In the genomic region with DNA sequence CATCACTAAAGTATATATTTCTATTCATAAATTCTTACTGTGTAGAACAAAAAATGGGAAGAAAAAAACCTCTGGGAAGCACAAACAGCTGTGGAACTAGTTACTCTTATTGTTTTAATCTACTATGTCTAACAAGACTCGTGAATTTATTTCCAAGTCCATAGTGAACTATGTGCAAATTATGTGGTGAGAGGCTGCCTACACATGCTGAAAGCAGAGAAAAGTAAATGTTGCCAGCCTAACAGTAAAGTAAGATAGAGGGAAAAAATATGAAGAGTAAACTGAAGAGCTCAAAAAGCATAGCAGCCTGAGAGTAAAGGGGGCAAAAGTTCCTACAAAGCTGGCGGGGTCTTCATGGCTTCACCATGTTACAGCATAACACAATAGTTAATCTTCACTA, we compare ENCODE assay signal across 11 cellular contexts. TPM values are rescaled to one million over a fixed set of nuclear protein-coding genes. Genes with fewer than 3 reads are reported as not detected.
DNase-seq lines count a peak whose midpoint lies in the region; FAIRE-seq and TF ChIP-seq lines count a peak whose summit lies in the region.
"Had no signal": no experiment of that assay in that cellular context is flagged by ENCODE, and none has a peak within 500 bp of the region (broad histone marks: within the 10 kb centered on the region; RNA-seq: fewer than 3 reads in every experiment).

No MANE protein-coding gene starts in this region.

- H2BK5ac ChIP-seq in H1 (ENCODE audit: low read depth, low read length) (no peak overlapping the region), trophoblast cell (ENCODE audit: low read depth, low read length, poor library complexity) (no peak overlapping the region)

- TF ChIP-seq POLR2A in H1 (IDR thresholded peaks at IDR 0.05; ENCODE audit: control extremely low read depth in 1 of 2, low read depth in 2 of 2, low read length in 2 of 2): no peak

- H2BK15ac ChIP-seq in H1 (ENCODE audit: low read length): no peak overlapping the region

- H3K4me3 ChIP-seq in OCI-LY7 (ENCODE audit: low read depth, low read length, poor library complexity, severe bottlenecking): peak overlapping the region; percentile 94
- H3K4me3 ChIP-seq in H1 (ENCODE audit: extremely low read depth in 1 of 4, insufficient read depth in 2 of 4, low read depth in 3 of 4, low read length in 4 of 4): peak overlapping the region in 1 of 4 experiments; percentile 98; a peak in 3 of 8 replicates
- H3K4me3 ChIP-seq in trophoblast cell (ENCODE audit: low read depth, low read length): no peak overlapping the region
- H3K4me3 ChIP-seq: testis had no signal

- no peaks in the 10 kb centered on the region for H3K9me2 ChIP-seq in OCI-LY7 (ENCODE audit: insufficient read depth, low read length)

- H3K9ac ChIP-seq in H1 (replicated peaks in 1 of 4; ENCODE audit: extremely low read depth in 1 of 4, low read depth in 3 of 4, low read length in 3 of 4) (no peak overlapping the region; a peak in 1 of 7 replicates), trophoblast cell (ENCODE audit: low read length) (no peak overlapping the region)

- no peak for TF ChIP-seq EP300 in H1 (IDR thresholded peaks at IDR 0.05; ENCODE audit: borderline replicate concordance in 1 of 2, low read depth in 2 of 2, low read length in 2 of 2)

- TF ChIP-seq RAD21 in H1 (IDR thresholded peaks at IDR 0.05 in 1 of 2, conservative IDR thresholded peaks at IDR 0.05 in 1 of 2; ENCODE audit: low read depth in 2 of 2, low read length in 2 of 2): no peak

- H3K4me3 Mint-ChIP-seq in T-helper 1 cell treated with Interleukin-12 subunit alpha and Interleukin-12 subunit beta and Interleukin-4 antibody, amounts not matched to agents 30 μg/mL and 1 μg/mL, for 36 hours: peak overlapping the region; percentile 72

- H2AK5ac ChIP-seq in H1 (ENCODE audit: low read depth, low read length): no peak overlapping the region
- no peak overlapping the region for H2AK5ac ChIP-seq in trophoblast cell (ENCODE audit: low read length)

- CTCF ChIA-PET in OCI-LY7 (lab: Charles Lee; ENCODE audit: unreplicated experiment): interaction anchor here (0.9 to 1.1 kb wide), 2 partner anchors 16 to 180 kb away, joined by 3 to 4 read pairs; no protein-coding TSS in a partner anchor
- CTCF ChIA-PET in H1 (lab: Charles Lee; ENCODE audit: partially characterized antibody): interaction anchor here (1.0 to 2.2 kb wide), 4 partner anchors 12 to 63 kb away, joined by 3 to 13 read pairs (median 4); no protein-coding TSS in a partner anchor

- peaks cover 43% of the 10 kb centered on the region for H3K4me1 Mint-ChIP-seq in T-helper 1 cell treated with Interleukin-12 subunit alpha and Interleukin-12 subunit beta and Interleukin-4 antibody, amounts not matched to agents 30 μg/mL and 1 μg/mL, for 36 hours (ENCODE audit: low read depth)

- no peak overlapping the region for H2BK120ac ChIP-seq in H1 (replicated peaks; ENCODE audit: low read depth, low read length)
- H2BK120ac ChIP-seq in trophoblast cell (ENCODE audit: insufficient read depth, low read length, poor library complexity): no peak overlapping the region

- no peaks in the 10 kb centered on the region for H3K9me3 Mint-ChIP-seq in T-helper 1 cell treated with Interleukin-12 subunit alpha and Interleukin-12 subunit beta and Interleukin-4 antibody, amounts not matched to agents 30 μg/mL and 1 μg/mL, for 36 hours

- H2BK12ac ChIP-seq in H1 (ENCODE audit: low read depth, low read length) (no peak overlapping the region), trophoblast cell (ENCODE audit: low read length) (no peak overlapping the region)

- no peak overlapping the region for H4K5ac ChIP-seq in H1 (ENCODE audit: insufficient read length, low read depth, low read length)

- intact Hi-C loops in OCI-LY7 (cut with micrococcal nuclease; ENCODE audit: unreplicated experiment): loop anchor here (2.0 to 10.0 kb wide), 2 partner anchors 119 to 275 kb away; a partner anchor contains a TSS

- H3K23ac ChIP-seq in H1 (ENCODE audit: insufficient read length): no peak overlapping the region
- no peak overlapping the region for H3K23ac ChIP-seq in trophoblast cell (ENCODE audit: low read length)

- H4K8ac ChIP-seq in H1 (ENCODE audit: extremely low read depth, insufficient read depth, low read length) (no peak overlapping the region), trophoblast cell (ENCODE audit: low read depth, low read length) (no peak overlapping the region)

- H3K27me3 ChIP-seq in H1 (replicated peaks in 1 of 4; ENCODE audit: control insufficient read depth in 3 of 4, extremely low read depth in 1 of 4, insufficient read depth in 3 of 4, low read length in 3 of 4): no peaks in the 10 kb centered on the region
- H3K27me3 ChIP-seq in trophoblast cell (ENCODE audit: insufficient read depth, low read length): no peaks in the 10 kb centered on the region
- H3K27me3 ChIP-seq: testis had no signal

- POLR2A ChIA-PET in OCI-LY7 (lab: Charles Lee) (interaction anchor here (0.6 to 7.9 kb wide), 16 partner anchors 9 to 129 kb away, joined by 3 to 144 read pairs (median 5); no protein-coding TSS in a partner anchor), H1 (lab: Charles Lee; ENCODE audit: partially characterized antibody) (interaction anchor here (0.8 to 2.8 kb wide), 5 partner anchors 11 to 80 kb away, joined by 3 to 17 read pairs (median 7); a partner anchor contains a TSS)

- H3K27ac Mint-ChIP-seq in T-helper 1 cell treated with Interleukin-12 subunit alpha and Interleukin-12 subunit beta and Interleukin-4 antibody, amounts not matched to agents 30 μg/mL and 1 μg/mL, for 36 hours: peak overlapping the region; percentile 71

- H3K56ac ChIP-seq in H1 (replicated peaks; ENCODE audit: insufficient read length, low read depth, low read length): no peak overlapping the region

- H3K79me1 ChIP-seq in H1 (ENCODE audit: low read depth, low read length): no peaks in the 10 kb centered on the region; the same call in 1 of the 2 replicates
- H3K79me1 ChIP-seq in trophoblast cell (ENCODE audit: low read length): peaks cover 12% of the 10 kb centered on the region

- peaks cover 6% of the 10 kb centered on the region for H3K23me2 ChIP-seq in H1 (ENCODE audit: low read depth, low read length)

- no peaks in the 10 kb centered on the region for H3K27me3 Mint-ChIP-seq in T-helper 1 cell treated with Interleukin-12 subunit alpha and Interleukin-12 subunit beta and Interleukin-4 antibody, amounts not matched to agents 30 μg/mL and 1 μg/mL, for 36 hours (ENCODE audit: low read depth)

- no peak for FAIRE-seq in H1 (lab: Jason Lieb, UNC)
- FAIRE-seq: A204.1, colon had no signal

- H4K91ac ChIP-seq in H1 (replicated peaks; ENCODE audit: insufficient read length, low read length) (no peak overlapping the region), trophoblast cell (ENCODE audit: low read depth, low read length) (no peak overlapping the region)

- H2BK20ac ChIP-seq in H1 (ENCODE audit: low read length): no peak overlapping the region

- TF ChIP-seq CTCF in OCI-LY7 (conservative IDR thresholded peaks at IDR 0.05; ENCODE audit: low read length) (no peak), H1 (IDR thresholded peaks at IDR 0.05; ENCODE audit: control extremely low read depth in 1 of 3, insufficient read depth in 1 of 3, low read depth in 1 of 3, low read length in 3 of 3) (no peak)

- no TSS peak for BruUV-seq in OCI-LY7 (replicated peaks; lab: Mats Ljungman, UMichigan)

- H3K4ac ChIP-seq in H1 (replicated peaks; ENCODE audit: insufficient read length, low read depth, low read length) (no peak overlapping the region), trophoblast cell (ENCODE audit: low read depth, low read length) (peak overlapping the region; percentile 85)

- H3K18ac ChIP-seq in H1 (ENCODE audit: extremely low read depth, low read length): no peak overlapping the region
- no peak overlapping the region for H3K18ac ChIP-seq in trophoblast cell (ENCODE audit: low read length)

- DNase-seq in T-helper 1 cell (no peak), OCI-LY7 (ENCODE audit: low spot score) (peak; percentile 34), H1 (ENCODE audit: low read depth in 1 of 2, low spot score in 2 of 2) (no peak), trophoblast cell (no peak), SW 1271 (lab: John Stamatoyannopoulos, UW) (no peak), NCI-H1105 treated with DMSO at 0.1 percent for 48 hours (lab: John Stamatoyannopoulos, UW) (no peak), NOMO-1 treated with DMSO at 0.1 percent for 48 hours (lab: John Stamatoyannopoulos, UW; ENCODE audit: unreplicated experiment) (no peak)
- DNase-seq: testis had no signal

- H3K36me3 ChIP-seq in OCI-LY7 (ENCODE audit: insufficient read depth, low read length): peaks cover 72% of the 10 kb centered on the region
- H3K36me3 ChIP-seq in H1 (ENCODE audit: control insufficient read depth in 2 of 4, insufficient read depth in 4 of 4, low read length in 3 of 4): peaks cover 0 to 13% (median 3%) of the 10 kb centered on the region in 4 experiments; a peak in 3 of 8 replicates
- peaks cover 9 to 10% of the 10 kb centered on the region in 2 experiments for H3K36me3 ChIP-seq in trophoblast cell (ENCODE audit: control insufficient read depth in 1 of 2, insufficient read depth in 2 of 2, low read length in 2 of 2)

- H3K14ac ChIP-seq in H1 (ENCODE audit: insufficient read length) (no peak overlapping the region), trophoblast cell (ENCODE audit: low read length) (no peak overlapping the region)

- H3K9me3 ChIP-seq in OCI-LY7 (ENCODE audit: low read length): no peaks in the 10 kb centered on the region
- no peaks in the 10 kb centered on the region for H3K9me3 ChIP-seq in H1 (ENCODE audit: insufficient read depth in 2 of 2, low read depth in 1 of 2, low read length in 1 of 2)
- no peaks in the 10 kb centered on the region for H3K9me3 ChIP-seq in trophoblast cell (ENCODE audit: insufficient read depth, low read depth, low read length)
- H3K9me3 ChIP-seq: testis had no signal

- no peak overlapping the region for H4K12ac ChIP-seq in trophoblast cell (ENCODE audit: low read depth, low read length)

- peaks cover 46% of the 10 kb centered on the region for H4K20me1 ChIP-seq in OCI-LY7 (ENCODE audit: insufficient read depth, low read length)
- peaks cover 21 to 28% of the 10 kb centered on the region in 2 experiments for H4K20me1 ChIP-seq in H1 (replicated peaks in 1 of 2; ENCODE audit: control insufficient read depth in 1 of 2, insufficient read depth in 2 of 2, low read length in 2 of 2)

- peak overlapping the region; percentile 85 for H3K27ac ChIP-seq in OCI-LY7 (ENCODE audit: low read depth, low read length, poor library complexity, severe bottlenecking)
- no peak overlapping the region for H3K27ac ChIP-seq in H1 (ENCODE audit: low read depth, low read length)
- H3K27ac ChIP-seq in trophoblast cell (ENCODE audit: low read depth, low read length): no peak overlapping the region

- H3K36me3 Mint-ChIP-seq in T-helper 1 cell treated with Interleukin-12 subunit alpha and Interleukin-12 subunit beta and Interleukin-4 antibody, amounts not matched to agents 30 μg/mL and 1 μg/mL, for 36 hours (ENCODE audit: low read depth): peaks cover 25% of the 10 kb centered on the region

- H3K4me1 ChIP-seq in OCI-LY7 (ENCODE audit: insufficient read depth, low read length, poor library complexity, severe bottlenecking): peaks cover 68% of the 10 kb centered on the region
- peaks cover 0 to 3% (median 0%) of the 10 kb centered on the region in 4 experiments; a peak in 1 of 7 replicates for H3K4me1 ChIP-seq in H1 (replicated peaks in 1 of 4; ENCODE audit: control insufficient read depth in 3 of 4, insufficient read depth in 4 of 4, low read length in 3 of 4)
- H3K4me1 ChIP-seq in trophoblast cell (ENCODE audit: control insufficient read depth in 1 of 2, insufficient read depth in 2 of 2, low read length in 2 of 2): peaks cover 0 to 9% of the 10 kb centered on the region in 2 experiments

- 85% methylated on average over 2 of the region's 2 CpGs; no CpG with 5 or more reads in 1 of the 2 experiments for WGBS in H1 (ENCODE audit: extremely low coverage in 1 of 2, insufficient coverage in 1 of 2, insufficient read length in 1 of 2, insufficient replicate concordance in 2 of 2, low coverage in 1 of 2, low lambda C conversion rate in 2 of 2, missing lambda C conversion rate in 1 of 2), 2 experiments
- WGBS in trophoblast cell (ENCODE audit: extremely low coverage, insufficient coverage, insufficient read length): no CpG with 5 or more reads among the region's 2 CpGs

- H3K79me2 ChIP-seq in OCI-LY7 (ENCODE audit: insufficient read depth, low read depth, low read length): peaks cover 95% of the 10 kb centered on the region
- peaks cover 63 to 89% of the 10 kb centered on the region in 2 experiments for H3K79me2 ChIP-seq in H1 (ENCODE audit: control insufficient read depth in 1 of 2, insufficient read depth in 2 of 2, low read length in 2 of 2)
- H3K79me2 ChIP-seq in trophoblast cell (ENCODE audit: control insufficient read depth, insufficient read depth, low read length, poor library complexity): peaks cover 27% of the 10 kb centered on the region

- no peak overlapping the region for H2AFZ ChIP-seq in OCI-LY7 (ENCODE audit: low read length)
- H2AFZ ChIP-seq in H1 (ENCODE audit: low read length): no peak overlapping the region
- no peak overlapping the region for H2AFZ ChIP-seq in trophoblast cell (ENCODE audit: insufficient read depth, low read length, poor library complexity)

- H3K4me2 ChIP-seq in OCI-LY7 (ENCODE audit: low read length): peak overlapping the region; percentile 94
- H3K4me2 ChIP-seq in H1 (ENCODE audit: insufficient read depth in 1 of 2, low read depth in 2 of 2, low read length in 2 of 2): peak overlapping the region; percentile 67 to 81; a peak in 3 of 4 replicates
- peak overlapping the region; percentile 24 for H3K4me2 ChIP-seq in trophoblast cell (ENCODE audit: low read length)

RNA-seq across cellular contexts. Expression of a gene that starts 3.0 kb away (rescaled TPM):
- 265 and 270 TPM in 2 replicates for total RNA-seq in OCI-LY7 (2014; rRNA removed; shearing (Covaris generic))
- total RNA-seq in OCI-LY7 (2022): 271 and 292 TPM in 2 replicates
- 368 and 385 TPM in 2 replicates for total RNA-seq in H1 (2021; fragmentation: NEBNext Ultra II Directional; extraction: Animal tissue kit (Norgen Biotek cat#: 25700))
- polyA plus RNA-seq in H1 (2011; rRNA removed): 168 and 169 TPM in 2 replicates
- polyA plus RNA-seq in H1 (2011; cell fraction: cytosol; rRNA removed): 220 TPM
- 87.8 TPM for polyA plus RNA-seq in H1 (2011; cell fraction: nucleus; rRNA removed)
- 221 to 393 TPM (median 248 TPM) in 4 replicates for polyA plus RNA-seq in H1 (2012, experiment 1 of 2)
- polyA plus RNA-seq in H1 (2012, experiment 2 of 2): 32.4 TPM
- polyA plus RNA-seq in H1 (2013, experiment 1 of 2): 216 TPM
- polyA plus RNA-seq in H1 (2013, experiment 2 of 2): 215 TPM
- 172 and 297 TPM in 2 replicates for polyA minus RNA-seq in H1 (2011; rRNA and poly(A)+ RNA removed)
- polyA minus RNA-seq in H1 (2011; cell fraction: cytosol; rRNA and poly(A)+ RNA removed): 300 TPM
- polyA minus RNA-seq in H1 (2011; cell fraction: nucleus; rRNA and poly(A)+ RNA removed): 219 TPM
- polyA plus RNA-seq in trophoblast cell (2013): 222 and 226 TPM in 2 replicates

Comparison
In these comparisons a context has a peak if more than half of its experiments do, and no peak if none do; other contexts are left out.
1. H3K4me2 ChIP-seq: peak in every context shown above with its lines; median percentile 94 in OCI-LY7; 74 in H1; 24 in trophoblast cell.